Comparison of ENCODE assay signal across 11 cellular contexts in the genomic region with DNA sequence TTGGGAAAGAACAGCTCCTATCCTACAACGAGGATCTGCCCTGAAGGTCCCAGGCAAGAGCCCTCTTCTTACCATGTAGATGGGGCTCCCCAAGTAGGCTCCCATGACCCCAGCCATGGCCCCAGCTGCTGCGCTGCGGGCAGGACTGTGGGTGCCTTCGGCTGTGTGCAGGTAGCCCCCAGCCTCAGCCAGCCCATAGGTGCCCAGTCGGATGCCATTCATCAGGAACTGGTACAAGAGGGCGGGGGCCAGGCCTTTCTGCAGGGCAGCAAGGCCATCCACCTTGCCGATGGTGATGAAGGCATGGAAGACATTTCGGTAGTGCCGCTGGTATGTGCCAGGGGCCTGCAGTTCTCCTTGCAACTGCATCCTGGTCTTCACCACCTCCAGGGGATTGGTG. TPM values are rescaled to one million over a fixed set of nuclear protein-coding genes. Genes with fewer than 3 reads are reported as not detected.
A peak's percentile ranks its signal among the peaks of the same experiment; 100 is the strongest.
DNase-seq lines count a peak whose midpoint lies in the region; ATAC-seq, FAIRE-seq and TF ChIP-seq lines count a peak whose summit lies in the region.
"Had no signal": no experiment of that assay in that cellular context is flagged by ENCODE, and none has a peak within 500 bp of the region (broad histone marks: within the 10 kb centered on the region; RNA-seq: fewer than 3 reads in every experiment).

No MANE protein-coding gene starts in this region.

- POLR2A ChIA-PET in A549 (lab: Yijun Ruan, JAX): interaction anchor here (1.1 to 2.2 kb wide), 5 partner anchors 22 to 174 kb away, joined by 4 to 70 read pairs (median 7); a partner anchor contains a TSS
- POLR2A ChIA-PET in HCT116 (lab: Charles Lee): interaction anchor here (1.2 to 2.2 kb wide), 6 partner anchors 10 to 104 kb away, joined by 3 to 25 read pairs (median 6); a partner anchor contains a TSS

- H2AFZ ChIP-seq in HCT116 (ENCODE audit: low read depth, low read length, poor library complexity, severe bottlenecking): no peak overlapping the region

- H3K4me3 Mint-ChIP-seq in naive B cell: peak overlapping the region; percentile 85 to 97 (median 96)

- DNase-seq in A549 (ENCODE audit: low read depth in 1 of 2, low spot score in 1 of 2) (no peak), HCT116 (ENCODE audit: low read depth, low spot score) (no peak), ascending aorta (ENCODE audit: low spot score in 2 of 2) (no peak), naive B cell (no peak), 8988T (no peak), small intestine (no peak)
- DNase-seq: DMS 273 treated with DMSO at 0.1 percent for 48 hours, H7 had no signal

- TF ChIP-seq CTCF in A549 (IDR thresholded peaks at IDR 0.05) (no peak), HCT116 (IDR thresholded peaks at IDR 0.05 in 2 of 3, conservative IDR thresholded peaks at IDR 0.05 in 1 of 3; ENCODE audit: borderline replicate concordance in 1 of 3, insufficient read depth in 1 of 3, low read depth in 2 of 3, low read length in 2 of 3) (no peak), ascending aorta (IDR thresholded peaks at IDR 0.05) (no peak)

- H3K27me3 ChIP-seq in HCT116 (ENCODE audit: insufficient read depth, low read length): no peaks in the 10 kb centered on the region
- H3K27me3 ChIP-seq in ascending aorta: no peaks in the 10 kb centered on the region
- no peaks in the 10 kb centered on the region for H3K27me3 ChIP-seq in small intestine (ENCODE audit: control insufficient read depth in 2 of 2, insufficient read depth in 2 of 2, low read length in 2 of 2)

- TF ChIP-seq POLR2A in A549 (IDR thresholded peaks at IDR 0.05; ENCODE audit: low read length) (no peak), HCT116 (IDR thresholded peaks at IDR 0.05; ENCODE audit: borderline replicate concordance, extremely low read depth, insufficient read depth, insufficient read length) (no peak)

- FAIRE-seq in A549 (lab: Jason Lieb, UNC) (no peak), small intestine (lab: Jason Lieb, UNC) (no peak)

- peak overlapping the region; percentile 84 for H3K4me2 ChIP-seq in A549
- H3K4me2 ChIP-seq in HCT116 (ENCODE audit: low read length): peak overlapping the region; percentile 93

- TF ChIP-seq EP300 in A549 (IDR thresholded peaks at IDR 0.05): no peak

- RAD21 ChIA-PET in HCT116 (lab: Charles Lee; ENCODE audit: low non-redundant PET in 1 of 2, low total read pairs in 2 of 2, uncharacterized antibody in 2 of 2, unreplicated experiment in 2 of 2): no interaction called here

- no peaks in the 10 kb centered on the region for H3K9me3 Mint-ChIP-seq in naive B cell

- intact Hi-C loops in HCT116 (cut with micrococcal nuclease) (no loop called here), ascending aorta (cut with DNase I) (no loop called here)

- no peaks in the 10 kb centered on the region for H4K20me1 ChIP-seq in HCT116 (ENCODE audit: insufficient read depth)

- no TSS peak for BruUV-seq in HCT116 (replicated peaks; lab: Mats Ljungman, UMichigan)

- ATAC-seq in A549 (no peak), HCT116 (no peak), naive B cell (ENCODE audit: low read depth in 2 of 2) (no peak), GM18519 (IDR thresholded peaks at IDR 0.05; ENCODE audit: low FRiP score, unreplicated experiment) (no peak), HG02885 (IDR thresholded peaks at IDR 0.05; ENCODE audit: poor library complexity, unreplicated experiment) (no peak)

- TF ChIP-seq RAD21 in A549 (conservative IDR thresholded peaks at IDR 0.05 in 1 of 2, IDR thresholded peaks at IDR 0.05 in 1 of 2) (no peak), HCT116 (IDR thresholded peaks at IDR 0.05; ENCODE audit: low read depth) (no peak)

- no peaks in the 10 kb centered on the region for H3K9me2 ChIP-seq in HCT116 (ENCODE audit: insufficient read depth)

- H3K4me1 Mint-ChIP-seq in naive B cell: peaks cover 38 to 49% (median 42%) of the 10 kb centered on the region in 3 donors

- H3K4me3 ChIP-seq in A549 (peak overlapping the region; percentile 48; the same call in 2 of the 3 replicates), HCT116 (replicated peaks in 1 of 2; ENCODE audit: low read depth in 1 of 2, low read length in 2 of 2) (peak overlapping the region; percentile 54 to 65), ascending aorta (peak overlapping the region in 1 of 2 donors; percentile 74), small intestine (ENCODE audit: low read depth in 1 of 2, low read length in 2 of 2) (no peak overlapping the region)

- WGBS in A549 (ENCODE audit: missing lambda C conversion rate): 84% methylated on average over 9 of the region's 9 CpGs
- 91 to 95% (median 94%) methylated on average over 9 of the region's 9 CpGs for WGBS in small intestine, 3 donors

- no peaks in the 10 kb centered on the region for H3K79me2 ChIP-seq in HCT116 (ENCODE audit: insufficient read depth, low read length)

- H3K27ac Mint-ChIP-seq in naive B cell: peak overlapping the region in 3 of 6 donors; percentile 87 to 95 (median 93)

- peaks cover 5% of the 10 kb centered on the region; the same call in 1 of the 3 replicates for H3K9me3 ChIP-seq in A549
- H3K9me3 ChIP-seq in HCT116 (ENCODE audit: control insufficient read depth in 1 of 2, insufficient read depth in 1 of 2, low read depth in 1 of 2, low read length in 2 of 2): no peaks in the 10 kb centered on the region
- H3K9me3 ChIP-seq in ascending aorta: no peaks in the 10 kb centered on the region
- no peaks in the 10 kb centered on the region for H3K9me3 ChIP-seq in small intestine (ENCODE audit: control insufficient read depth, low read depth)

- H3K27me3 Mint-ChIP-seq in naive B cell: no peaks in the 10 kb centered on the region

- H3K36me3 Mint-ChIP-seq in naive B cell: no peaks in the 10 kb centered on the region

- H3K4me1 ChIP-seq in A549 (peaks cover 21% of the 10 kb centered on the region), HCT116 (ENCODE audit: control insufficient read depth in 1 of 2, insufficient read depth in 2 of 2, low read length in 2 of 2) (peaks cover 23 to 39% of the 10 kb centered on the region in 2 experiments), ascending aorta (peaks cover 1 to 10% of the 10 kb centered on the region in 2 donors), small intestine (ENCODE audit: control insufficient read depth in 2 of 2, insufficient read depth in 1 of 2, low read depth in 1 of 2, low read length in 1 of 2) (peaks cover 0 to 4% of the 10 kb centered on the region in 2 donors)

- H3K27ac ChIP-seq in A549 (peak overlapping the region; percentile 89 to 93; a peak in 5 of 6 replicates), HCT116 (ENCODE audit: low read depth, low read length) (peak overlapping the region; percentile 93), ascending aorta (peak overlapping the region; percentile 82 to 83), small intestine (ENCODE audit: low read depth in 1 of 2, low read length in 1 of 2) (no peak overlapping the region)

- H3K9ac ChIP-seq in HCT116 (ENCODE audit: low read length): peak overlapping the region; percentile 72

- H3K36me3 ChIP-seq in HCT116 (ENCODE audit: control insufficient read depth in 1 of 2, insufficient read depth in 2 of 2, low read length in 2 of 2) (no peaks in the 10 kb centered on the region), ascending aorta (no peaks in the 10 kb centered on the region), small intestine (ENCODE audit: control insufficient read depth in 2 of 2, insufficient read depth in 2 of 2, low read length in 2 of 2) (no peaks in the 10 kb centered on the region)

- CTCF ChIA-PET in A549 (lab: Yijun Ruan, JAX): interaction anchor here (1.1 to 3.1 kb wide), 5 partner anchors 10 to 72 kb away, joined by 3 to 12 read pairs (median 7); no protein-coding TSS in a partner anchor
- CTCF ChIA-PET in HCT116 (lab: Charles Lee): no interaction called here

RNA-seq across cellular contexts. Expression of a gene that starts 0.8 kb away (rescaled TPM):
- 6.8 and 9.1 TPM in 2 replicates for polyA plus RNA-seq in A549 (2011; rRNA removed)
- 10.0 and 11.0 TPM in 2 replicates for polyA plus RNA-seq in A549 (2012; cell fraction: cytosol; rRNA removed)
- polyA plus RNA-seq in A549 (2012; cell fraction: nucleus; rRNA removed): 44.4 and 54.5 TPM in 2 replicates
- polyA plus RNA-seq in A549 (2017; fragmentation: RNase III; extraction: RNeasy Plus Mini Kit Qiagen cat#74134 plus additional on column Dnase treatment): 7.5 to 11.2 TPM (median 10.1 TPM) in 3 replicates
- polyA minus RNA-seq in A549 (2011; rRNA and poly(A)+ RNA removed): 6.2 and 6.5 TPM in 2 replicates
- total RNA-seq in HCT116 (2021; ENCODE audit: unreplicated experiment): 4.7 TPM
- polyA plus RNA-seq in HCT116 (2012): 3.2 and 5.1 TPM in 2 replicates
- total RNA-seq in ascending aorta: 0.53 TPM
- polyA plus RNA-seq in naive B cell (ENCODE audit: low read depth in 6 of 6): 1 to 10 TPM; 1.5 to 4.6 (median 2.1) TPM
- 1 to 10 TPM; 2.2 to 4.9 (median 2.7) TPM for polyA plus RNA-seq in small intestine

RNA-seq across cellular contexts. Expression of a gene that starts 5.9 kb away (rescaled TPM):
- 56.4 and 60.4 TPM in 2 replicates for polyA plus RNA-seq in A549 (2011; rRNA removed)
- polyA plus RNA-seq in A549 (2012; cell fraction: cytosol; rRNA removed): 72.1 and 75.8 TPM in 2 replicates
- 52.5 and 57.7 TPM in 2 replicates for polyA plus RNA-seq in A549 (2012; cell fraction: nucleus; rRNA removed)
- 43.6 to 49.0 TPM (median 47.2 TPM) in 3 replicates for polyA plus RNA-seq in A549 (2017; fragmentation: RNase III; extraction: RNeasy Plus Mini Kit Qiagen cat#74134 plus additional on column Dnase treatment)
- 28.6 and 34.9 TPM in 2 replicates for polyA minus RNA-seq in A549 (2011; rRNA and poly(A)+ RNA removed)
- total RNA-seq in HCT116 (2021; ENCODE audit: unreplicated experiment): 33.2 TPM
- polyA plus RNA-seq in HCT116 (2012): 41.0 and 55.0 TPM in 2 replicates
- total RNA-seq in ascending aorta: 15.5 TPM
- 100 to 1,000 TPM in 1 of 6 donors, 10 to 100 TPM in 5; 65.8 to 110 (median 79.7) TPM for polyA plus RNA-seq in naive B cell (ENCODE audit: low read depth in 6 of 6)
- 10 to 100 TPM; 15.0 to 40.4 (median 27.0) TPM for polyA plus RNA-seq in small intestine

RNA-seq across cellular contexts. Expression of a gene that starts 15.7 kb away (rescaled TPM):
- not detected in 2 replicates for polyA plus RNA-seq in A549 (2011; rRNA removed)
- polyA plus RNA-seq in A549 (2012; cell fraction: cytosol; rRNA removed): not detected in 2 replicates
- not detected in 2 replicates for polyA plus RNA-seq in A549 (2012; cell fraction: nucleus; rRNA removed)
- polyA plus RNA-seq in A549 (2017; fragmentation: RNase III; extraction: RNeasy Plus Mini Kit Qiagen cat#74134 plus additional on column Dnase treatment): not detected in 3 replicates
- polyA minus RNA-seq in A549 (2011; rRNA and poly(A)+ RNA removed): not detected in 2 replicates
- total RNA-seq in HCT116 (2021; ENCODE audit: unreplicated experiment): not detected
- polyA plus RNA-seq in HCT116 (2012): not detected in 2 replicates
- total RNA-seq in ascending aorta: 321 TPM
- not detected for polyA plus RNA-seq in naive B cell (ENCODE audit: low read depth in 6 of 6)
- polyA plus RNA-seq in small intestine: 10 to 100 TPM in 1 of 3 donors, 1 to 10 TPM in 1, under 1 TPM in 1; 0.22 to 13.6 (median 1.4) TPM

RNA-seq across cellular contexts. Expression of a gene that starts 45.3 kb away (rescaled TPM):
- polyA plus RNA-seq in A549 (2011; rRNA removed): 51.9 and 64.5 TPM in 2 replicates
- polyA plus RNA-seq in A549 (2012; cell fraction: cytosol; rRNA removed): 53.2 and 60.4 TPM in 2 replicates
- polyA plus RNA-seq in A549 (2012; cell fraction: nucleus; rRNA removed): 320 and 331 TPM in 2 replicates
- polyA plus RNA-seq in A549 (2017; fragmentation: RNase III; extraction: RNeasy Plus Mini Kit Qiagen cat#74134 plus additional on column Dnase treatment): 58.2 to 60.1 TPM (median 59.2 TPM) in 3 replicates
- 118 and 167 TPM in 2 replicates for polyA minus RNA-seq in A549 (2011; rRNA and poly(A)+ RNA removed)
- total RNA-seq in HCT116 (2021; ENCODE audit: unreplicated experiment): 80.6 TPM
- polyA plus RNA-seq in HCT116 (2012): 21.2 and 22.3 TPM in 2 replicates
- total RNA-seq in ascending aorta: 108 TPM
- 10 to 100 TPM; 11.6 to 29.8 (median 17.9) TPM for polyA plus RNA-seq in naive B cell (ENCODE audit: low read depth in 6 of 6)
- polyA plus RNA-seq in small intestine: 10 to 100 TPM in 2 of 3 donors, 1 to 10 TPM in 1; 6.9 to 16.9 (median 10.3) TPM

RNA-seq across cellular contexts. Expression of a gene that starts 45.3 kb away (rescaled TPM):
- polyA plus RNA-seq in A549 (2011; rRNA removed) (not detected in 2 replicates), A549 (2017; fragmentation: RNase III; extraction: RNeasy Plus Mini Kit Qiagen cat#74134 plus additional on column Dnase treatment) (not detected in 3 replicates), naive B cell (ENCODE audit: low read depth in 6 of 6) (not detected), small intestine (not detected)
- not detected in 2 replicates for polyA plus RNA-seq in A549 (2012; cell fraction: cytosol; rRNA removed)
- not detected in 2 replicates for polyA plus RNA-seq in A549 (2012; cell fraction: nucleus; rRNA removed)
- not detected in 2 replicates for polyA minus RNA-seq in A549 (2011; rRNA and poly(A)+ RNA removed)
- total RNA-seq in HCT116 (2021; ENCODE audit: unreplicated experiment) (not detected), ascending aorta (not detected)
- not detected in 2 replicates for polyA plus RNA-seq in HCT116 (2012)
- total RNA-seq: H7, renal cortical epithelial cell had no signal

Comparison
In these comparisons a context has a peak if more than half of its experiments do, and no peak if none do; other contexts are left out.
1. H3K27ac ChIP-seq: peak in A549 (2 of 2), HCT116 (single experiment) and ascending aorta (2 of 2); none in small intestine (0 of 2).
2. H3K4me3 ChIP-seq: peak in A549 (single experiment) and HCT116 (2 of 2); none in small intestine (0 of 2).